Comparison of ENCODE assay signal across 1 cellular context in genomic region chr4:6681191-6681590, GRCh38.
A peak's percentile ranks its signal among the peaks of the same experiment; 100 is the strongest.
TF ChIP-seq lines count a peak whose summit lies in the region.

No MANE protein-coding gene starts in this region.

TF ChIP-seq in K562, 482 proteins besides CTCF, POLR2A, EP300 and RAD21:
- TF ChIP-seq HMG20A (CRISPR knock-in tag; conservative IDR thresholded peaks at IDR 0.05) = no peak
- TF ChIP-seq JUN (IDR thresholded peaks at IDR 0.05; ENCODE audit: borderline replicate concordance, low read depth, low read length) = 0 out of 2 replicates have a peak, but pooled peaks have one; percentile 24
- TF ChIP-seq JUN (CRISPR knock-in tag; IDR thresholded peaks at IDR 0.05; ENCODE audit: borderline replicate concordance) = no peak
- TF ChIP-seq PHB2 (IDR thresholded peaks at IDR 0.05; ENCODE audit: low read depth) = no peak
- TF ChIP-seq MTA2 (IDR thresholded peaks at IDR 0.05; ENCODE audit: low read depth) = no peak
- no peak for TF ChIP-seq SRSF7 (optimal IDR thresholded peaks at IDR 0.05; ENCODE audit: low read depth, low read length)
- TF ChIP-seq JUND (IDR thresholded peaks at IDR 0.05; ENCODE audit: borderline replicate concordance, low read depth, low read length) = 0 out of 2 replicates have a peak, but pooled peaks have one; percentile 45
- TF ChIP-seq JUND (tag; IDR thresholded peaks at IDR 0.05; ENCODE audit: borderline replicate concordance, low read depth, low read length) = no peak; the same call in 2 of the 3 replicates
- 0 out of 2 replicates have a peak, but pooled peaks have one; percentile 50 for TF ChIP-seq MTA3 (IDR thresholded peaks at IDR 0.05; ENCODE audit: borderline replicate concordance)
- peak; percentile 70; the same call in 1 of the 2 replicates for TF ChIP-seq CBFB (CRISPR knock-in tag; IDR thresholded peaks at IDR 0.05)
- peak; percentile 71 for TF ChIP-seq RB1 (IDR thresholded peaks at IDR 0.05; ENCODE audit: low read depth)
- TF ChIP-seq USF2 (CRISPR knock-in tag; IDR thresholded peaks at IDR 0.05) = no peak
- no peak for TF ChIP-seq ZNF175 (CRISPR knock-in tag; IDR thresholded peaks at IDR 0.05; ENCODE audit: low read depth)
- no peak for TF ChIP-seq ATF1 (CRISPR knock-in tag; IDR thresholded peaks at IDR 0.05)
- TF ChIP-seq ATF1 (tag; IDR thresholded peaks at IDR 0.05) = peak; percentile 35; the same call in 1 of the 2 replicates
- 0 out of 4 replicates have a peak, but pooled peaks of 1 of the 2 experiments have one; percentile 8 for TF ChIP-seq RCOR1 (IDR thresholded peaks at IDR 0.05; ENCODE audit: borderline replicate concordance in 1 of 2, low read depth in 2 of 2, low read length in 2 of 2)
- TF ChIP-seq ARID3B (CRISPR knock-in tag; IDR thresholded peaks at IDR 0.05; ENCODE audit: borderline replicate concordance) = 0 out of 2 replicates have a peak, but pooled peaks have one; percentile 54
- TF ChIP-seq SP1 (CRISPR knock-in tag; IDR thresholded peaks at IDR 0.05) = 0 out of 2 replicates have a peak, but pooled peaks have one; percentile 25
- 0 out of 2 replicates have a peak, but pooled peaks have one; percentile 36 for TF ChIP-seq LCOR (CRISPR knock-in tag; IDR thresholded peaks at IDR 0.05)
- no peak for TF ChIP-seq HNRNPL (IDR thresholded peaks at IDR 0.05; ENCODE audit: low read depth, low read length)
- TF ChIP-seq ZNF316 (IDR thresholded peaks at IDR 0.05) = no peak
- no peak for TF ChIP-seq ZNF311 (CRISPR knock-in tag; IDR thresholded peaks at IDR 0.05)
- TF ChIP-seq CTCFL (IDR thresholded peaks at IDR 0.05; ENCODE audit: borderline replicate concordance, insufficient read depth, low read depth, low read length, poor library complexity, severe bottlenecking) = peak; percentile 67
- TF ChIP-seq YY1 (IDR thresholded peaks at IDR 0.05; ENCODE audit: borderline replicate concordance in 1 of 3, control insufficient read depth in 1 of 3, extremely low read depth in 1 of 3, insufficient read depth in 3 of 3, insufficient read length in 1 of 3, insufficient replicate concordance in 2 of 3, low read depth in 1 of 3, low read length in 2 of 3) = peak in 1 of 3 experiments; percentile 50
- peak in 1 of 2 experiments; percentile 52; a peak in 1 of 4 replicates for TF ChIP-seq MAZ (CRISPR knock-in tag; conservative IDR thresholded peaks at IDR 0.05 in 1 of 2, IDR thresholded peaks at IDR 0.05 in 1 of 2)
- TF ChIP-seq CREM (IDR thresholded peaks at IDR 0.05; ENCODE audit: low read depth) = peak; percentile 31; the same call in 1 of the 2 replicates
- peak; percentile 30; the same call in 1 of the 2 replicates for TF ChIP-seq SMC3 (conservative IDR thresholded peaks at IDR 0.05; ENCODE audit: insufficient read depth, low read depth, low read length)
- TF ChIP-seq POLR2G (IDR thresholded peaks at IDR 0.05; ENCODE audit: low read depth, low read length) = peak; percentile 56
- no peak for TF ChIP-seq ETS2 (tag; IDR thresholded peaks at IDR 0.05; ENCODE audit: borderline replicate concordance, poor library complexity, severe bottlenecking)
TF ChIP-seq in K562: peak in this region for 16.
